In genomic region chr16:17914168-17914567, GRCh38 we compare ENCODE assay signal across 6 cellular contexts.
"Had no signal": no experiment of that assay in that cellular context is flagged by ENCODE, and none has a peak within 500 bp of the region (broad histone marks: within the 10 kb centered on the region; RNA-seq: fewer than 3 reads in every experiment).

No MANE protein-coding gene starts in this region.

- FAIRE-seq: HTR-8/SVneo had no signal

- DNase-seq: IMR-90, KBM-7, KG1 had no signal

- H3K4me2 ChIP-seq: KMS-11 had no signal

- H3K27ac ChIP-seq: HL-60, KMS-11 had no signal

- H3K9ac ChIP-seq: KMS-11 had no signal
